In the genomic region with DNA sequence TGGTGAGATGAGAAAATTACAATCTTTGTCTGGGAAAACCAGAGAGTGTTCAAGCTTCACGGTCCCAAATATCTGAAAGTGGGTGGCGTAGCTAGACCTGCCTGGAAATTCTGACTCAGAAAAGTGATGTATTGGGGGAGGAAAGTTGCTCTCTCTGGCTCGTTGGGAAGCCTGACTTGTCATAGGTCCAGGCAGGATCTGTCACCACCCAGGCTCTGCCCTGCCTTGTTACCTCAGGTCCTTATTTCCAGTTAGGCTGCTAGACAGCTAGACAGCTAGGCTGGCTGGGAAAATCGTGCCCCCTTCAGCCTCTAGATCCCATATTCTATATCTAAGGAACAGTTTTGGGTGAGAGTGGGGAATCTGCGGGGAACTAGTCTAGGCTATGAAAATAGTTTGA, we compare ENCODE assay signal across 22 cellular contexts. TPM values are rescaled to one million over a fixed set of nuclear protein-coding genes. Genes with fewer than 3 reads are reported as not detected.
DNase-seq lines count a peak whose midpoint lies in the region; ATAC-seq, FAIRE-seq and TF ChIP-seq lines count a peak whose summit lies in the region.
"Had no signal": no experiment of that assay in that cellular context is flagged by ENCODE, and none has a peak within 500 bp of the region (broad histone marks: within the 10 kb centered on the region; RNA-seq: fewer than 3 reads in every experiment).

No MANE protein-coding gene starts in this region.

- H3K9ac ChIP-seq in PC-3 (ENCODE audit: low read length) = no peak overlapping the region

- no peak overlapping the region for H3K27ac Mint-ChIP-seq in glutamatergic neuron (ENCODE audit: unreplicated experiment)
- H3K27ac Mint-ChIP-seq: CD4-positive, alpha-beta memory T cell had no signal

- H3K9me3 Mint-ChIP-seq in glutamatergic neuron (ENCODE audit: unreplicated experiment) = no peaks in the 10 kb centered on the region

- ATAC-seq in PC-3 = no peak
- ATAC-seq in GM21526 (IDR thresholded peaks at IDR 0.05; ENCODE audit: low FRiP score, unreplicated experiment) = no peak
- no peak for ATAC-seq in foreskin keratinocyte
- no peak for ATAC-seq in GM21447 (IDR thresholded peaks at IDR 0.05; ENCODE audit: unreplicated experiment)
- ATAC-seq: GM12878 had no signal

- BruUV-seq in PC-3 (replicated peaks; lab: Mats Ljungman, UMichigan) = no TSS peak

- H3K9me3 ChIP-seq in PC-3 (ENCODE audit: low read length) = peaks cover 9% of the 10 kb centered on the region; the same call in 1 of the 2 replicates

- no peak overlapping the region for H3K4me3 ChIP-seq in PC-3 (ENCODE audit: low read length)
- H3K4me3 ChIP-seq: GM12878 had no signal

- H3K79me2 ChIP-seq in PC-3 (ENCODE audit: low read length) = no peaks in the 10 kb centered on the region

- no peaks in the 10 kb centered on the region for H4K20me1 ChIP-seq in PC-3 (ENCODE audit: low read length)

- H3K36me3 ChIP-seq in PC-3 (ENCODE audit: low read depth, low read length) = no peaks in the 10 kb centered on the region

- H3F3A ChIP-seq in PC-3 (ENCODE audit: low read length, unreplicated experiment) = no peaks in the 10 kb centered on the region

- no peak overlapping the region for H3K4me3 Mint-ChIP-seq in glutamatergic neuron (ENCODE audit: unreplicated experiment)
- H3K4me3 Mint-ChIP-seq: CD4-positive, alpha-beta memory T cell had no signal

- H3K4me2 ChIP-seq in PC-3 (ENCODE audit: low read length) = no peak overlapping the region

- H3K4me1 ChIP-seq in PC-3 (ENCODE audit: insufficient read depth, low read length) (no peaks in the 10 kb centered on the region), foreskin keratinocyte (no peaks in the 10 kb centered on the region)

- no peak overlapping the region for H3K27ac ChIP-seq in PC-3 (ENCODE audit: low read length)
- H3K27ac ChIP-seq in foreskin keratinocyte = no peak overlapping the region

- H2AFZ ChIP-seq in PC-3 (ENCODE audit: low read length) = no peak overlapping the region

- DNase-seq in M059J (ENCODE audit: low read depth) (peak; percentile 3), PC-3 (peak; percentile 12), glutamatergic neuron (peak; percentile 18), urothelium cell line (ENCODE audit: low spot score) (peak; percentile 8), foreskin keratinocyte (no peak), ecto neural progenitor cell (ENCODE audit: low spot score) (no peak)
- DNase-seq: C1 segment of cervical spinal cord; CD4-positive, alpha-beta memory T cell; COR-L47; DMS153; DMS79; EL; GDM1; GOT3; H7; HCEC 1CT had no signal

- H3K9me2 ChIP-seq in PC-3 (replicated peaks; ENCODE audit: low read length) = no peaks in the 10 kb centered on the region

- H3K27me3 Mint-ChIP-seq in glutamatergic neuron (ENCODE audit: unreplicated experiment) = no peaks in the 10 kb centered on the region
- H3K27me3 Mint-ChIP-seq: CD4-positive, alpha-beta memory T cell had no signal

- CTCF ChIA-PET in PC-3 (lab: Charles Lee) = no interaction called here

- no peak for FAIRE-seq in urothelium cell line (lab: Jason Lieb, UNC)
- FAIRE-seq: GM12878, GM19239 had no signal

- TF ChIP-seq CTCF in PC-3 (conservative IDR thresholded peaks at IDR 0.05; ENCODE audit: low read depth, low read length) (no peak), glutamatergic neuron (IDR thresholded peaks at IDR 0.05; ENCODE audit: partially characterized antibody, unreplicated experiment) (no peak), foreskin keratinocyte (conservative IDR thresholded peaks at IDR 0.05) (no peak)

- H3K36me3 Mint-ChIP-seq in glutamatergic neuron (ENCODE audit: unreplicated experiment) = no peaks in the 10 kb centered on the region
- H3K36me3 Mint-ChIP-seq: CD4-positive, alpha-beta memory T cell had no signal

- POLR2A ChIA-PET in PC-3 (lab: Charles Lee; ENCODE audit: unreplicated experiment) = no interaction called here

- H3K27me3 ChIP-seq in PC-3 (ENCODE audit: low read length) (no peaks in the 10 kb centered on the region), foreskin keratinocyte (no peaks in the 10 kb centered on the region)

- H3K4me1 Mint-ChIP-seq in glutamatergic neuron (ENCODE audit: low read depth, unreplicated experiment) = peaks cover 4% of the 10 kb centered on the region
- H3K4me1 Mint-ChIP-seq: CD4-positive, alpha-beta memory T cell had no signal

- intact Hi-C loops in PC-3 (cut with micrococcal nuclease) = no loop called here

RNA-seq across cellular contexts. Expression of gene HCN1, which starts 41.0 kb away (rescaled TPM):
- not detected in 2 replicates for total RNA-seq in M059J (2014; rRNA removed; shearing (Covaris generic))
- total RNA-seq in PC-3 (2014; rRNA removed) = not detected in 2 replicates
- total RNA-seq in glutamatergic neuron (ENCODE audit: unreplicated experiment) = 0.56 TPM
- total RNA-seq in foreskin keratinocyte = not detected in 2 replicates
- polyA plus RNA-seq in foreskin keratinocyte = not detected in 2 replicates
- total RNA-seq: A172; CD4-positive, alpha-beta memory T cell; GM12878 had no signal
- polyA plus RNA-seq: BJ; CD4-positive, alpha-beta memory T cell; GM12878 had no signal

Comparison
In these comparisons a context has a peak if more than half of its experiments do, and no peak if none do; other contexts are left out.
1. DNase-seq: peak in M059J (single experiment), PC-3 (single experiment), glutamatergic neuron (single experiment) and urothelium cell line (single experiment); none in foreskin keratinocyte (0 of 2) and ecto neural progenitor cell (single experiment).